14 cellular contexts compared by ENCODE assay signal in genomic region chr5:98514106-98514665, GRCh38.
"Had no signal": no experiment of that assay in that cellular context is flagged by ENCODE, and none has a peak within 500 bp of the region (broad histone marks: within the 10 kb centered on the region; RNA-seq: fewer than 3 reads in every experiment).

No MANE protein-coding gene starts in this region.

- ATAC-seq: activated CD4-positive, CD25-positive, alpha-beta regulatory T cell treated with anti-CD3 and anti-CD28 coated beads, Interleukin-2, amount 50 U/mL, for 24 hours; activated naive CD4-positive, alpha-beta T cell treated with anti-CD3 and anti-CD28 coated beads, Interleukin-2, amount 50 U/mL, for 72 hours; esophagus mucosa; left ventricle myocardium superior had no signal

- H3K27me3 ChIP-seq: heart right ventricle had no signal

- DNase-seq: activated effector memory CD4-positive, alpha-beta T cell treated with anti-CD3 and anti-CD28 coated beads, Interleukin-2, amount 50 U/mL, for 16 hours; activated T-cell treated with anti-CD3 and anti-CD28 coated beads, Interleukin-2, amount 50 U/mL, for 24 hours; cerebellar nuclear complex; dermis blood vessel endothelial cell; heart right ventricle; left ventricle myocardium superior; mesenchymal stem cell; posterior cingulate gyrus; stimulated activated CD4-positive, alpha-beta T cell treated with anti-CD3 and anti-CD28 coated beads, Interleukin-2, amount 100 ng/mL, for 24 hours; stimulated activated naive CD4-positive, alpha-beta T cell; trophoblast cell had no signal

- H3K4me3 Mint-ChIP-seq: activated T-cell treated with anti-CD3 and anti-CD28 coated beads, Interleukin-2, amount 50 U/mL, for 24 hours had no signal

- H3K4me3 ChIP-seq: heart right ventricle had no signal

- H3K27ac Mint-ChIP-seq: activated naive CD4-positive, alpha-beta T cell treated with anti-CD3 and anti-CD28 coated beads, Interleukin-2, amount 50 U/mL, for 72 hours; activated T-cell treated with anti-CD3 and anti-CD28 coated beads, Interleukin-2, amount 50 U/mL, for 24 hours had no signal

- H3K27me3 Mint-ChIP-seq: activated T-cell treated with anti-CD3 and anti-CD28 coated beads, Interleukin-2, amount 50 U/mL, for 24 hours had no signal

- H3K27ac ChIP-seq: heart right ventricle had no signal

- H3K9me3 Mint-ChIP-seq: activated naive CD4-positive, alpha-beta T cell treated with anti-CD3 and anti-CD28 coated beads, Interleukin-2, amount 50 U/mL, for 72 hours; activated T-cell treated with anti-CD3 and anti-CD28 coated beads, Interleukin-2, amount 50 U/mL, for 24 hours had no signal

- H3K36me3 Mint-ChIP-seq: activated naive CD4-positive, alpha-beta T cell treated with anti-CD3 and anti-CD28 coated beads, Interleukin-2, amount 50 U/mL, for 72 hours had no signal
